In genomic region chr4:104494161-104494560, GRCh38 we compare ENCODE assay signal across 8 cellular contexts. TPM values are rescaled to one million over a fixed set of nuclear protein-coding genes. Genes with fewer than 3 reads are reported as not detected.
DNase-seq lines count a peak whose midpoint lies in the region; ATAC-seq and TF ChIP-seq lines count a peak whose summit lies in the region.
"Had no signal": no experiment of that assay in that cellular context is flagged by ENCODE, and none has a peak within 500 bp of the region (broad histone marks: within the 10 kb centered on the region; RNA-seq: fewer than 3 reads in every experiment).

No MANE protein-coding gene starts in this region.

- H3K36me3 ChIP-seq in HUES6 (ENCODE audit: control insufficient read depth, insufficient read depth, low read length) (no peaks in the 10 kb centered on the region), stomach (no peaks in the 10 kb centered on the region)

- H3K27ac Mint-ChIP-seq in activated T-helper 17 cell treated with anti-CD3 and anti-CD28 coated beads, Interleukin-2, amount 50 U/mL, for 72 hours: no peak overlapping the region
- H3K27ac Mint-ChIP-seq: dendritic cell treated with granulocyte-macrophage colony-stimulating factor and Interleukin-4, amounts not matched to agents 40 ng/mL and 50 ng/mL, for 4 days had no signal

- peak overlapping the region; percentile 71 for H3K4me3 Mint-ChIP-seq in activated T-helper 17 cell treated with anti-CD3 and anti-CD28 coated beads, Interleukin-2, amount 50 U/mL, for 72 hours
- H3K4me3 Mint-ChIP-seq: dendritic cell treated with granulocyte-macrophage colony-stimulating factor and Interleukin-4, amounts not matched to agents 40 ng/mL and 50 ng/mL, for 4 days had no signal

- H3K4me3 ChIP-seq in HUES6 (ENCODE audit: low read depth, low read length): peak overlapping the region; percentile 88
- H3K4me3 ChIP-seq in stomach: peak overlapping the region; percentile 48 to 60 (median 56)

- DNase-seq in iris pigment epithelial cell (ENCODE audit: low read depth): peak; percentile 5
- DNase-seq in stomach: no peak
- DNase-seq in GM10266 (ENCODE audit: extremely low spot score): no peak
- DNase-seq in NCI-H1436 (lab: John Stamatoyannopoulos, UW): no peak

- H3K27ac ChIP-seq in HUES6 (ENCODE audit: low read depth, low read length) (no peak overlapping the region), stomach (peak overlapping the region in 4 of 5 donors; percentile 64 to 78 (median 70))

- intact Hi-C loops in stomach (cut with DNase I; ENCODE audit: low total_unique reads): no loop called here

- H3K36me3 Mint-ChIP-seq in activated T-helper 17 cell treated with anti-CD3 and anti-CD28 coated beads, Interleukin-2, amount 50 U/mL, for 72 hours (ENCODE audit: low read depth): no peaks in the 10 kb centered on the region

- no peak for TF ChIP-seq EP300 in stomach (IDR thresholded peaks at IDR 0.05)

- TF ChIP-seq POLR2A in stomach (IDR thresholded peaks at IDR 0.05): no peak

- H3K4me1 ChIP-seq in HUES6 (ENCODE audit: control insufficient read depth, insufficient read depth, low read length) (peaks cover 26% of the 10 kb centered on the region), stomach (peaks cover 13 to 47% (median 36%) of the 10 kb centered on the region in 4 donors)

- H3K9me3 Mint-ChIP-seq in activated T-helper 17 cell treated with anti-CD3 and anti-CD28 coated beads, Interleukin-2, amount 50 U/mL, for 72 hours: no peaks in the 10 kb centered on the region
- H3K9me3 Mint-ChIP-seq: dendritic cell treated with granulocyte-macrophage colony-stimulating factor and Interleukin-4, amounts not matched to agents 40 ng/mL and 50 ng/mL, for 4 days had no signal

- peaks cover 35% of the 10 kb centered on the region for H3K4me1 Mint-ChIP-seq in activated T-helper 17 cell treated with anti-CD3 and anti-CD28 coated beads, Interleukin-2, amount 50 U/mL, for 72 hours

- no peaks in the 10 kb centered on the region for H3K9me3 ChIP-seq in HUES6 (ENCODE audit: control insufficient read depth, insufficient read depth, low read depth, low read length)
- H3K9me3 ChIP-seq in stomach: no peaks in the 10 kb centered on the region

- TF ChIP-seq CTCF in stomach (IDR thresholded peaks at IDR 0.05) (no peak), GM10266 (IDR thresholded peaks at IDR 0.05; ENCODE audit: control insufficient read depth, insufficient read depth, low read depth, missing control alignments) (no peak)

- ATAC-seq in activated T-helper 17 cell treated with anti-CD3 and anti-CD28 coated beads, Interleukin-2, amount 50 U/mL, for 72 hours (replicated peaks): no peak
- no peak for ATAC-seq in HG02852 (IDR thresholded peaks at IDR 0.05; ENCODE audit: unreplicated experiment)

- WGBS in stomach, 5 donors: 8 to 17% (median 12%) methylated on average over 5 of the region's 5 CpGs

- H3K27me3 ChIP-seq in HUES6 (ENCODE audit: control insufficient read depth, insufficient read depth, low read length) (peaks cover 15% of the 10 kb centered on the region; the same call in 1 of the 2 replicates), stomach (peaks cover 0 to 38% (median 14%) of the 10 kb centered on the region in 3 donors)

- H3K27me3 Mint-ChIP-seq in activated T-helper 17 cell treated with anti-CD3 and anti-CD28 coated beads, Interleukin-2, amount 50 U/mL, for 72 hours: peaks cover 31% of the 10 kb centered on the region

- H3K9ac ChIP-seq in HUES6 (ENCODE audit: low read length): no peak overlapping the region

RNA-seq across cellular contexts. Expression of gene CXXC4, which starts 0.5 kb away (rescaled TPM):
- total RNA-seq in activated T-helper 17 cell treated with anti-CD3 and anti-CD28 coated beads, Interleukin-2, amount 50 U/mL, for 72 hours: not detected
- total RNA-seq in stomach: 10 to 100 TPM in 1 of 5 donors, 1 to 10 TPM in 2, not detected in 2; 1.9 to 18.5 (median 4.2) TPM
- under 1 TPM; 0.10 to 0.92 (median 0.50) TPM for polyA plus RNA-seq in stomach
